In the genomic region with DNA sequence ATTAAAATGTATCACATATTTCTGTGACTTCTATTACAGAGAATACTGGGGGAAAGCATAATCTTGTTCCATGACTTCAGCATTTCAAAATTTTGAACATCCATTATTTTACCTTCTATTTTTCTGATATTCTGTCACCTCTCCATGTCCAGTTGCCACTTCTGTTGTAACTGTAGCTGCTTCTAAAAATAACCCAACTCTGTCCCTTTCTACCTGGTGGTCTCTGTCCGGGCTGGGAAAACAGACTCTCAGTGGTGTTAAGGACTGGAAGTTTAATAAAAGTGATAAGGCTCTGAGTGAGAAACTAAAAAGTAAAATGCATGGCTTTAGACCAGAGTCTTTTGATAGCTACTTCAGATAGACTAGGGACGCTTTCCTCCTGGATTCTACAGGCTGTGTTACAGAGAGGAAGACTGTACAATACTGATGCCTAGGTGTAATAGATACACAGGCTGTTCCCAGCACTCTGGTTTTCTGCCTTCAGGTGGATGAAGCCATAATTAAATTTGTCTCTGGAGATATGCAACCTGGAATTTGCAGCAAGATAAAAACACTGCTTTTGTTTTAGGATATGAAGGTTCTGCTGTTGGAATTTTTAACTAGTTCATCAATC, we compare ENCODE assay signal across 22 cellular contexts. TPM values are rescaled to one million over a fixed set of nuclear protein-coding genes. Genes with fewer than 3 reads are reported as not detected.
"Had no signal": no experiment of that assay in that cellular context is flagged by ENCODE, and none has a peak within 500 bp of the region (broad histone marks: within the 10 kb centered on the region; RNA-seq: fewer than 3 reads in every experiment).

No MANE protein-coding gene starts in this region.

- H3K9me2 ChIP-seq: SK-N-SH had no signal

- DNase-seq: activated CD4-positive, alpha-beta T cell treated with anti-CD3 and anti-CD28 coated beads for 4 hours; activated CD8-positive, alpha-beta memory T cell treated with anti-CD3 and anti-CD28 coated beads, Interleukin-2, amount 50 U/mL, for 4 hours; activated CD8-positive, alpha-beta T cell treated with anti-CD3 and anti-CD28 coated beads for 36 hours; activated gamma-delta T cell treated with Interleukin-2 at 50 U/mL for 16 hours; activated naive CD4-positive, alpha-beta T cell treated with anti-CD3 and anti-CD28 coated beads, Interleukin-2, amount 10 ng/mL, durations not matched to agents 7 days and 5 days; activated naive CD8-positive, alpha-beta T cell treated with anti-CD3 and anti-CD28 coated beads for 36 hours; activated T-cell treated with anti-CD3 and anti-CD28 coated beads, Interleukin-2, amount 50 U/mL, for 72 hours; cerebellar nuclear complex; MV-4-11; NCI-H1092 treated with DMSO at 0.1 percent for 48 hours; NCI-H1436; NCI-H187; NCI-H2081 treated with DMSO at 0.1 percent for 48 hours; NCI-H446; NCI-H524; NCI-H774; SK-N-SH had no signal

- H3K9me3 ChIP-seq: MG63, SK-N-SH had no signal

- H3K4me2 ChIP-seq: KMS-11, SK-N-SH had no signal

- H3K27me3 ChIP-seq: MG63 had no signal

- H3K4me3 ChIP-seq: MG63 had no signal

- ATAC-seq: activated CD4-positive, CD25-positive, alpha-beta regulatory T cell treated with anti-CD3 and anti-CD28 coated beads, Interleukin-2, amount 50 U/mL, for 24 hours; activated CD8-positive, alpha-beta T cell treated with anti-CD3 and anti-CD28 coated beads for 36 hours; activated T-cell treated with anti-CD3 and anti-CD28 coated beads, Interleukin-2, amount 50 U/mL, for 72 hours had no signal

- H3K9ac ChIP-seq: KMS-11, SK-N-SH had no signal

- H3K36me3 ChIP-seq: MG63 had no signal

- H3K27ac ChIP-seq: KMS-11 had no signal

RNA-seq across cellular contexts. Expression of gene SEC16B, which starts 42.1 kb away (rescaled TPM):
- total RNA-seq: activated CD8-positive, alpha-beta T cell treated with anti-CD3 and anti-CD28 coated beads for 36 hours; activated naive CD8-positive, alpha-beta T cell treated with anti-CD3 and anti-CD28 coated beads for 36 hours; activated T-cell treated with anti-CD3 and anti-CD28 coated beads, Interleukin-2, amount 50 U/mL, for 72 hours; activated T-helper 2 cell treated with anti-CD3 and anti-CD28 coated beads, Interferon-gamma antibody, Interleukin-2, Interleukin-4, amounts not matched to agents 10 μg/mL and 5 μg/mL and 100 μg/mL, durations not matched to agents 14 hours and 24 hours and 36 hours; T-helper 1 cell treated with Interleukin-12 subunit alpha and Interleukin-12 subunit beta and Interleukin-4 antibody, amounts not matched to agents 30 ng/mL and 1 ng/mL, for 36 hours had no signal
